ENCODE assay signal across 19 cellular contexts in genomic region chr18:49137093-49137492, GRCh38.
"Had no signal": no experiment of that assay in that cellular context is flagged by ENCODE, and none has a peak within 500 bp of the region (broad histone marks: within the 10 kb centered on the region; RNA-seq: fewer than 3 reads in every experiment).

No MANE protein-coding gene starts in this region.

- H3K4me1 ChIP-seq: foreskin keratinocyte, sigmoid colon, suprapubic skin, thyroid gland, upper lobe of left lung, uterus had no signal

- H3K36me3 ChIP-seq: neutrophil, sigmoid colon, suprapubic skin, thyroid gland, upper lobe of left lung had no signal

- H3K4me1 Mint-ChIP-seq: naive thymus-derived CD4-positive, alpha-beta T cell had no signal

- H3K4me3 Mint-ChIP-seq: dendritic cell treated with granulocyte-macrophage colony-stimulating factor and Interleukin-4, amounts not matched to agents 40 ng/mL and 50 ng/mL, for 4 days; naive thymus-derived CD4-positive, alpha-beta T cell had no signal

- H3K27ac ChIP-seq: foreskin keratinocyte, hepatocyte, neutrophil, sigmoid colon, skin epidermis, suprapubic skin, thyroid gland, upper lobe of left lung, uterus had no signal

- H3K9me3 ChIP-seq: neutrophil, sigmoid colon, suprapubic skin, thyroid gland, upper lobe of left lung, uterus had no signal

- H3K27me3 ChIP-seq: foreskin keratinocyte, hepatocyte, neutrophil, sigmoid colon, suprapubic skin, thyroid gland, upper lobe of left lung, uterus had no signal

- FAIRE-seq: colon, kidney had no signal

- H3K4me3 ChIP-seq: hepatocyte, sigmoid colon, skin epidermis, suprapubic skin, thyroid gland, upper lobe of left lung, uterus had no signal

- H3K9me3 Mint-ChIP-seq: dendritic cell treated with granulocyte-macrophage colony-stimulating factor and Interleukin-4, amounts not matched to agents 40 ng/mL and 50 ng/mL, for 4 days had no signal

- H3K27ac Mint-ChIP-seq: dendritic cell treated with granulocyte-macrophage colony-stimulating factor and Interleukin-4, amounts not matched to agents 40 ng/mL and 50 ng/mL, for 4 days; naive thymus-derived CD4-positive, alpha-beta T cell had no signal

- H3K27me3 Mint-ChIP-seq: dendritic cell treated with granulocyte-macrophage colony-stimulating factor and Interleukin-4, amounts not matched to agents 40 ng/mL and 50 ng/mL, for 4 days; naive thymus-derived CD4-positive, alpha-beta T cell had no signal

- DNase-seq: erythroblast; foreskin keratinocyte; kidney; left cardiac atrium; mammary epithelial cell; naive thymus-derived CD4-positive, alpha-beta T cell; posterior cingulate gyrus; sigmoid colon; stimulated activated CD4-positive, alpha-beta T cell treated with anti-CD3 and anti-CD28 coated beads, Interleukin-2, amount 100 ng/mL, for 48 hours; stimulated activated naive CD4-positive, alpha-beta T cell treated with Interleukin-2 at 50 U/mL for 16 hours; thyroid gland; upper lobe of left lung; uterus had no signal
